Comparison of ENCODE assay signal across 18 cellular contexts in the genomic region with DNA sequence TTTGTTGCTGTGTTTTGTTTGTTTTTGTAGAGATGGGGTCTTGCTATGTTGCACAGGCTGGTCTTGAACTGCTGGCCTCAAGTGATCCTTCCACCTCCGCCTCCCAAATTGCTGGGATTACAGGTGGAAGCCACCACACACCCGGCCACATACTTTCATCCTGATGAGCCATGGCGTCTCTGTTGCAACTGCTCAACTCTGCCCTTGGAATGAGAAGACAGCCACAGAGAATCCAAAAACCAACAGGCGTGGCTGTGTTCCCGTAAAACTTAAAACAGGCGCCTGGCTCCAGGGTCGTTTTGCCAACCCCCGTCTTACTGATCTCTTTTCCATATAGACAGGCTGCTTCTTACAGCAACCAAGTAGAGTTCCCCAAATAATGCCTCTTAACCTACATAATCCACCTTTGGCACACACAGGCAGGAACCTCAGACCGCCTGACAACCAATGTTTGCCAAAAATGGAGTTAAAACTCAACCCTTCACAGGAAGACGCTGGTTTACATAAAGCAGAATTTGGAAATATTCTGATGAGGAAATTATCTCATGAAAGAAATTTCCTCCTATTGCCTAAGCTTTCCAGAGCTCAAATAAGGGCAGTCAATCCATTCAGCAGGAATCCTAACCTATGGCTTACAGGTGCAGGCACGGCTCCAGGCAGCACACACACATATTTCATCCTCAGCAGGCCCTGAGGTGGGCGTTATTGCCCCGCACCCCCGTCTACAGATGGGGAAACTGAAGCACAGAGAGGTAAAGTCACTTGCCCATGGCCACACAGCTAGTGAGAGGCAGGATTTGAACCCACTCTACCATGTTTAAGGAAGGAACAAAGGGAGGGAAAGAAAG. TPM values are rescaled to one million over a fixed set of nuclear protein-coding genes. Genes with fewer than 3 reads are reported as not detected.
DNase-seq lines count a peak whose midpoint lies in the region; ATAC-seq and TF ChIP-seq lines count a peak whose summit lies in the region.
"Had no signal": no experiment of that assay in that cellular context is flagged by ENCODE, and none has a peak within 500 bp of the region (broad histone marks: within the 10 kb centered on the region; RNA-seq: fewer than 3 reads in every experiment).

No MANE protein-coding gene starts in this region.

- no peak overlapping the region for H3K23ac ChIP-seq in neuronal stem cell (ENCODE audit: low read depth, low read length, poor library complexity)

- no peaks in the 10 kb centered on the region for H3K9me3 Mint-ChIP-seq in stimulated activated naive CD8-positive, alpha-beta T cell treated with anti-CD3 and anti-CD28 coated beads, Interleukin-15, Interleukin-2, amounts not matched to agents 100 ng/mL and 50 ng/mL, for 24 hours
- peaks cover 0 to 4% (median 1%) of the 10 kb centered on the region in 11 donors for H3K9me3 Mint-ChIP-seq in naive thymus-derived CD4-positive, alpha-beta T cell

- intact Hi-C loops in esophagus muscularis mucosa (cut with DNase I) = no loop called here
- intact Hi-C loops in naive thymus-derived CD4-positive, alpha-beta T cell (cut with micrococcal nuclease) = no loop called here

- CTCF ChIA-PET in naive thymus-derived CD4-positive, alpha-beta T cell (lab: Charles Lee) = interaction anchor here (1.4 kb wide), 1 partner anchor 14 kb away, joined by 3 read pairs; no protein-coding TSS in a partner anchor

- no peak overlapping the region for H2BK5ac ChIP-seq in neuronal stem cell (ENCODE audit: low read length)

- no peak overlapping the region for H3K9ac ChIP-seq in neuronal stem cell (ENCODE audit: low read depth, low read length, poor library complexity)

- TF ChIP-seq POLR2A in esophagus muscularis mucosa (IDR thresholded peaks at IDR 0.05; ENCODE audit: low read depth) = no peak

- peaks cover 23 to 75% (median 62%) of the 10 kb centered on the region in 4 donors for H3K36me3 ChIP-seq in esophagus muscularis mucosa
- H3K36me3 ChIP-seq in naive thymus-derived CD4-positive, alpha-beta T cell (ENCODE audit: control insufficient read depth in 2 of 3, insufficient read depth in 3 of 3, low read length in 3 of 3) = peaks cover 42 to 92% (median 68%) of the 10 kb centered on the region in 3 experiments
- H3K36me3 ChIP-seq in neuronal stem cell (replicated peaks in 1 of 2; ENCODE audit: control insufficient read depth in 2 of 2, insufficient read depth in 2 of 2, low read length in 2 of 2) = peaks cover 8 to 60% of the 10 kb centered on the region in 2 donors

- no peak for DNase-seq in stimulated activated naive CD8-positive, alpha-beta T cell treated with anti-CD3 and anti-CD28 coated beads, Interleukin-15, Interleukin-2, amounts not matched to agents 100 U/mL and 50 U/mL, for 24 hours
- DNase-seq in esophagus muscularis mucosa (ENCODE audit: extremely low spot score) (no peak), DMS114 treated with DMSO at 0.1 percent for 48 hours (lab: John Stamatoyannopoulos, UW; ENCODE audit: unreplicated experiment) (no peak), NCI-H526 treated with DMSO at 0.1 percent for 48 hours (lab: John Stamatoyannopoulos, UW) (no peak), neuronal stem cell (ENCODE audit: low spot score) (no peak), NCI-H2107 treated with DMSO at 0.1 percent for 48 hours (lab: John Stamatoyannopoulos, UW; ENCODE audit: unreplicated experiment) (no peak)
- DNase-seq in naive thymus-derived CD4-positive, alpha-beta T cell = no peak
- DNase-seq: activated CD8-positive, alpha-beta memory T cell treated with anti-CD3 and anti-CD28 coated beads for 24 hours; activated naive CD4-positive, alpha-beta T cell treated with Interleukin-2 at 50 U/mL for 16 hours; effector memory CD4-positive, alpha-beta T cell; head of caudate nucleus; NCI-H1048; NCI-H2171; retina; stimulated activated CD4-positive, alpha-beta T cell treated with anti-CD3 and anti-CD28 coated beads, Interleukin-2, amount 100 ng/mL, for 48 hours had no signal

- H3K4ac ChIP-seq in neuronal stem cell (ENCODE audit: low read length) = no peak overlapping the region

- no peak overlapping the region for H3K18ac ChIP-seq in neuronal stem cell (ENCODE audit: low read length)

- no peak overlapping the region for H3K4me2 ChIP-seq in neuronal stem cell (ENCODE audit: insufficient read depth, low read length, poor library complexity, severe bottlenecking)
- H3K4me2 ChIP-seq: GM23338 had no signal

- no peak for TF ChIP-seq EP300 in esophagus muscularis mucosa (IDR thresholded peaks at IDR 0.05)

- H4K8ac ChIP-seq in neuronal stem cell (ENCODE audit: low read depth, low read length) = no peak overlapping the region

- 86% methylated on average over 14 of the region's 14 CpGs for WGBS in esophagus muscularis mucosa
- WGBS in neuronal stem cell (ENCODE audit: extremely low coverage in 2 of 2, insufficient read length in 2 of 2, insufficient replicate concordance in 1 of 2), 2 donors = no CpG with 5 or more reads among the region's 14 CpGs

- no peak overlapping the region for H3K4me3 Mint-ChIP-seq in stimulated activated naive CD8-positive, alpha-beta T cell treated with anti-CD3 and anti-CD28 coated beads, Interleukin-15, Interleukin-2, amounts not matched to agents 100 ng/mL and 50 ng/mL, for 24 hours
- no peak overlapping the region for H3K4me3 Mint-ChIP-seq in naive thymus-derived CD4-positive, alpha-beta T cell
- H3K4me3 Mint-ChIP-seq: GM23338, nephron had no signal

- H3K14ac ChIP-seq in neuronal stem cell (ENCODE audit: low read length) = no peak overlapping the region

- no peaks in the 10 kb centered on the region for H3K27me3 Mint-ChIP-seq in stimulated activated naive CD8-positive, alpha-beta T cell treated with anti-CD3 and anti-CD28 coated beads, Interleukin-15, Interleukin-2, amounts not matched to agents 100 ng/mL and 50 ng/mL, for 24 hours
- no peaks in the 10 kb centered on the region for H3K27me3 Mint-ChIP-seq in naive thymus-derived CD4-positive, alpha-beta T cell

- H3K4me3 ChIP-seq in esophagus muscularis mucosa (no peak overlapping the region), neuronal stem cell (ENCODE audit: low read length in 2 of 2) (no peak overlapping the region)
- H3K4me3 ChIP-seq in naive thymus-derived CD4-positive, alpha-beta T cell (ENCODE audit: low read length) = no peak overlapping the region
- H3K4me3 ChIP-seq: GM23338 had no signal

- no peak overlapping the region for H2BK12ac ChIP-seq in neuronal stem cell (ENCODE audit: low read length)

- H3K79me1 ChIP-seq in neuronal stem cell (ENCODE audit: low read depth, low read length) = no peaks in the 10 kb centered on the region

- POLR2A ChIA-PET in naive thymus-derived CD4-positive, alpha-beta T cell (lab: Charles Lee) = interaction anchor here (0.6 to 1.5 kb wide), 4 partner anchors 8 to 33 kb away, joined by 3 read pairs; no protein-coding TSS in a partner anchor

- H3K4me1 ChIP-seq in esophagus muscularis mucosa (peaks cover 0 to 48% (median 16%) of the 10 kb centered on the region in 4 donors), neuronal stem cell (ENCODE audit: control insufficient read depth in 2 of 2, insufficient read depth in 1 of 2, low read depth in 1 of 2, low read length in 2 of 2) (peaks cover 0 to 6% of the 10 kb centered on the region in 2 donors)
- peaks cover 0 to 5% of the 10 kb centered on the region in 2 donors for H3K4me1 ChIP-seq in naive thymus-derived CD4-positive, alpha-beta T cell (ENCODE audit: control insufficient read depth in 2 of 2, insufficient read depth in 2 of 2, low read length in 2 of 2)

- no peak overlapping the region for H4K91ac ChIP-seq in neuronal stem cell (ENCODE audit: low read depth, low read length, poor library complexity)

- H3K27me3 ChIP-seq in esophagus muscularis mucosa (no peaks in the 10 kb centered on the region), neuronal stem cell (ENCODE audit: control insufficient read depth in 3 of 3, insufficient read depth in 3 of 3, low read depth in 1 of 3, low read length in 3 of 3) (no peaks in the 10 kb centered on the region)
- no peaks in the 10 kb centered on the region for H3K27me3 ChIP-seq in naive thymus-derived CD4-positive, alpha-beta T cell (ENCODE audit: control insufficient read depth in 2 of 2, insufficient read depth in 2 of 2, low read length in 2 of 2)

- peak overlapping the region; percentile 0 for H3K27ac Mint-ChIP-seq in stimulated activated naive CD8-positive, alpha-beta T cell treated with anti-CD3 and anti-CD28 coated beads, Interleukin-15, Interleukin-2, amounts not matched to agents 100 ng/mL and 50 ng/mL, for 24 hours
- H3K27ac Mint-ChIP-seq in naive thymus-derived CD4-positive, alpha-beta T cell = peak overlapping the region in 8 of 9 donors; percentile 20 to 82 (median 64)
- H3K27ac Mint-ChIP-seq: GM23338 had no signal

- H3K4me1 Mint-ChIP-seq in stimulated activated naive CD8-positive, alpha-beta T cell treated with anti-CD3 and anti-CD28 coated beads, Interleukin-15, Interleukin-2, amounts not matched to agents 100 ng/mL and 50 ng/mL, for 24 hours (ENCODE audit: low read depth) = peaks cover 7% of the 10 kb centered on the region
- H3K4me1 Mint-ChIP-seq in naive thymus-derived CD4-positive, alpha-beta T cell = peaks cover 5 to 38% (median 25%) of the 10 kb centered on the region in 7 donors
- H3K4me1 Mint-ChIP-seq: GM23338 had no signal

- ATAC-seq in stimulated activated naive CD8-positive, alpha-beta T cell treated with anti-CD3 and anti-CD28 coated beads, Interleukin-15, Interleukin-2, amounts not matched to agents 100 U/mL and 50 U/mL, for 24 hours = no peak
- no peak for ATAC-seq in naive thymus-derived CD4-positive, alpha-beta T cell
- ATAC-seq: GM23338 had no signal

- H2AK5ac ChIP-seq in neuronal stem cell (ENCODE audit: low read depth, low read length) = no peak overlapping the region

- H3K36me3 Mint-ChIP-seq in stimulated activated naive CD8-positive, alpha-beta T cell treated with anti-CD3 and anti-CD28 coated beads, Interleukin-15, Interleukin-2, amounts not matched to agents 100 ng/mL and 50 ng/mL, for 24 hours (ENCODE audit: low read depth) = peaks cover 86% of the 10 kb centered on the region
- H3K36me3 Mint-ChIP-seq in naive thymus-derived CD4-positive, alpha-beta T cell = peaks cover 23 to 71% (median 61%) of the 10 kb centered on the region in 5 donors

- peaks cover 0 to 9% (median 0%) of the 10 kb centered on the region in 4 donors for H3K9me3 ChIP-seq in esophagus muscularis mucosa
- no peaks in the 10 kb centered on the region for H3K9me3 ChIP-seq in naive thymus-derived CD4-positive, alpha-beta T cell (ENCODE audit: control insufficient read depth in 2 of 3, low read length in 3 of 3)
- peaks cover 3 to 15% of the 10 kb centered on the region in 2 donors for H3K9me3 ChIP-seq in neuronal stem cell (replicated peaks in 1 of 2; ENCODE audit: control insufficient read depth in 2 of 2, insufficient read depth in 1 of 2, low read depth in 1 of 2, low read length in 2 of 2)

- TF ChIP-seq CTCF in esophagus muscularis mucosa (IDR thresholded peaks at IDR 0.05) = no peak

- no peak overlapping the region for H2BK15ac ChIP-seq in neuronal stem cell (ENCODE audit: low read length)

- peak overlapping the region in 3 of 4 donors; percentile 28 to 41 (median 30) for H3K27ac ChIP-seq in esophagus muscularis mucosa (replicated peaks in 1 of 4)
- peak overlapping the region; percentile 18 for H3K27ac ChIP-seq in naive thymus-derived CD4-positive, alpha-beta T cell (ENCODE audit: low read depth, low read length)
- no peak overlapping the region for H3K27ac ChIP-seq in neuronal stem cell (replicated peaks; ENCODE audit: low read length)

- no peak overlapping the region for H2AFZ ChIP-seq in neuronal stem cell (ENCODE audit: low read length)
- H2AFZ ChIP-seq: GM23338 had no signal

- H2BK120ac ChIP-seq in neuronal stem cell (ENCODE audit: low read depth, low read length) = no peak overlapping the region

RNA-seq across cellular contexts. Expression of a gene that starts 35.8 kb away (rescaled TPM):
- total RNA-seq in esophagus muscularis mucosa = 10 to 100 TPM; 28.7 to 88.3 (median 36.8) TPM
- total RNA-seq in naive thymus-derived CD4-positive, alpha-beta T cell = 100 to 1,000 TPM; 126 to 278 (median 208) TPM
- polyA plus RNA-seq in naive thymus-derived CD4-positive, alpha-beta T cell = 100 to 1,000 TPM; 525 to 563 TPM
- 85.6 TPM for polyA plus RNA-seq in neuronal stem cell (2013, experiment 1 of 2)
- 87.4 TPM for polyA plus RNA-seq in neuronal stem cell (2013, experiment 2 of 2)
